Comparison of ENCODE assay signal across 8 cellular contexts in the genomic region with DNA sequence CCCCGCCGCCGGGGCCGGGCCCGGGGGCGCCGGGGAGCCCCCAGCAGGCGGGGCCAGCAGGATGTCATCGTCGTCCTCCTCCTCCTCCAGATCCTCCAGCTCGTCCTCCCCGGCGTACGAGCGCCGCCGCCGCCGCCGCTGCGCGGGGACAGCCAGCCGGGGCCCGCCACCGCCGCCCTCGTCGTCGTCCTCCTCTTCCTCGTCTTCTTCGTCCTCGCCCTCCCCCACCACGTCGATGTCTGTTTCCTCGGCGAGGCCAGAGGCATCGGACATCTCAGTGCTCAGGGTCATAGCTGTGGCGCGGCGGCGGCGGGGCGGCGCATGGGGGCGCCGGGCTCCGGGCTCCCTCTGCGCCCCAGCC. TPM values are rescaled to one million over a fixed set of nuclear protein-coding genes. Genes with fewer than 3 reads are reported as not detected.
DNase-seq lines count a peak whose midpoint lies in the region; ATAC-seq and TF ChIP-seq lines count a peak whose summit lies in the region.

No MANE protein-coding gene starts in this region.

- no peak for ATAC-seq in heart left ventricle

- H2AFZ ChIP-seq in osteoblast (ENCODE audit: low read length), result no peak overlapping the region

- intact Hi-C loops in heart left ventricle (cut with DNase I), result loop anchor here in 1 of 10 donors (10.0 kb wide), 1 partner anchor 143 kb away; no protein-coding TSS in a partner anchor
- intact Hi-C loops in cardiac septum (cut with DNase I), result loop anchor here (5.0 kb wide), 1 partner anchor 146 kb away; no protein-coding TSS in a partner anchor
- intact Hi-C loops in testis (cut with DNase I; ENCODE audit: low total_unique reads), result no loop called here

- peak in 1 of 5 donors; percentile 61 for DNase-seq in heart left ventricle
- no peak for DNase-seq in cardiac septum (ENCODE audit: low spot score)
- peak; percentile 77 for DNase-seq in NCI-H69 (lab: John Stamatoyannopoulos, UW)
- DNase-seq in coronary artery (ENCODE audit: low spot score), result no peak
- DNase-seq in osteoblast (ENCODE audit: insufficient read length, low spot score, missing footprints), result peak; percentile 89
- DNase-seq in testis, result no peak
- DNase-seq in HPDE6-E6E7 (ENCODE audit: extremely low spot score), result no peak
- DNase-seq in central memory CD4-positive, alpha-beta T cell, result no peak

- H3K27me3 ChIP-seq in heart left ventricle (peaks cover 83 to 89% (median 85%) of the 10 kb centered on the region in 9 donors), osteoblast (ENCODE audit: insufficient read depth, low read length) (peaks cover 12% of the 10 kb centered on the region), testis (peaks cover 6% of the 10 kb centered on the region)

- H3K4me3 ChIP-seq in heart left ventricle, result peak overlapping the region in 10 of 12 donors; percentile 35 to 61 (median 47)
- peak overlapping the region; percentile 68 for H3K4me3 ChIP-seq in coronary artery
- H3K4me3 ChIP-seq in osteoblast (ENCODE audit: insufficient read depth, low read length), result peak overlapping the region; percentile 96
- peak overlapping the region in 1 of 2 donors; percentile 47 for H3K4me3 ChIP-seq in testis

- H4K20me1 ChIP-seq in osteoblast (ENCODE audit: insufficient read depth, low read length), result peaks cover 8% of the 10 kb centered on the region

- H3K36me3 ChIP-seq in heart left ventricle (no peaks in the 10 kb centered on the region), osteoblast (ENCODE audit: insufficient read depth, low read length) (peaks cover 10% of the 10 kb centered on the region), testis (ENCODE audit: low read depth, missing control alignments) (no peaks in the 10 kb centered on the region)

- peak overlapping the region; percentile 99 for H3K4me2 ChIP-seq in osteoblast (ENCODE audit: insufficient read depth, low read length)

- H3K27ac ChIP-seq in heart left ventricle (no peak overlapping the region), coronary artery (no peak overlapping the region), osteoblast (ENCODE audit: low read depth, low read length) (no peak overlapping the region), testis (no peak overlapping the region)

- 1 to 2% (median 1%) methylated on average over 24 to 48 of the region's 48 CpGs for WGBS in heart left ventricle, 4 donors
- 0 to 3% methylated on average over 11 to 38 of the region's 48 CpGs for WGBS in testis, 2 donors

- TF ChIP-seq CTCF in heart left ventricle (IDR thresholded peaks at IDR 0.05), result no peak
- no peak for TF ChIP-seq CTCF in coronary artery (IDR thresholded peaks at IDR 0.05)
- TF ChIP-seq CTCF in osteoblast (IDR thresholded peaks at IDR 0.05; ENCODE audit: extremely low read depth, low read depth, low read length), result no peak
- no peak for TF ChIP-seq CTCF in testis (IDR thresholded peaks at IDR 0.05)

- H3K4me1 ChIP-seq in heart left ventricle, result peaks cover 0 to 33% (median 16%) of the 10 kb centered on the region in 12 donors
- peaks cover 19% of the 10 kb centered on the region for H3K4me1 ChIP-seq in osteoblast (ENCODE audit: insufficient read depth, low read length)
- peaks cover 6% of the 10 kb centered on the region for H3K4me1 ChIP-seq in testis

- H3K79me2 ChIP-seq in osteoblast (ENCODE audit: insufficient read depth, low read length), result peaks cover 43% of the 10 kb centered on the region

- TF ChIP-seq POLR2A in heart left ventricle (IDR thresholded peaks at IDR 0.05) (no peak), testis (IDR thresholded peaks at IDR 0.05) (no peak)

- H3K9me3 ChIP-seq in heart left ventricle (no peaks in the 10 kb centered on the region), osteoblast (ENCODE audit: low read depth, low read length) (no peaks in the 10 kb centered on the region), testis (no peaks in the 10 kb centered on the region)

RNA-seq across cellular contexts. Expression of a gene that starts 0.5 kb away (rescaled TPM):
- under 1 TPM in 1 of 9 donors, not detected in 8; 0.18 TPM for total RNA-seq in heart left ventricle
- polyA plus RNA-seq in heart left ventricle, result under 1 TPM in 1 of 2 donors, not detected in 1; 0.06 TPM
- 0.54 TPM for total RNA-seq in cardiac septum
- total RNA-seq in osteoblast, result 12.7 and 17.0 TPM in 2 replicates
- 10 to 100 TPM in 1 of 2 donors, 1 to 10 TPM in 1; 7.4 to 12.8 TPM for total RNA-seq in testis
- 9.1 TPM for polyA plus RNA-seq in testis (ENCODE audit: insufficient read depth, low read depth, low replicate concordance)

RNA-seq across cellular contexts. Expression of a gene that starts 50.2 kb away (rescaled TPM):
- total RNA-seq in heart left ventricle (100 to 1,000 TPM; 336 to 441 (median 407) TPM), cardiac septum (325 TPM), osteoblast (207 and 218 TPM in 2 replicates), testis (100 to 1,000 TPM; 232 to 277 TPM)
- polyA plus RNA-seq in heart left ventricle (100 to 1,000 TPM; 375 to 824 TPM), testis (ENCODE audit: insufficient read depth, low read depth, low replicate concordance) (387 TPM)

Comparison
In these comparisons a context has a peak if more than half of its experiments do, and no peak if none do; other contexts are left out.
1. DNase-seq: peak in NCI-H69 (single experiment) and osteoblast (single experiment); none in cardiac septum (single experiment), coronary artery (single experiment), testis (single experiment), HPDE6-E6E7 (single experiment) and central memory CD4-positive, alpha-beta T cell (single experiment).